Comparison of ENCODE assay signal across 8 cellular contexts in the genomic region with DNA sequence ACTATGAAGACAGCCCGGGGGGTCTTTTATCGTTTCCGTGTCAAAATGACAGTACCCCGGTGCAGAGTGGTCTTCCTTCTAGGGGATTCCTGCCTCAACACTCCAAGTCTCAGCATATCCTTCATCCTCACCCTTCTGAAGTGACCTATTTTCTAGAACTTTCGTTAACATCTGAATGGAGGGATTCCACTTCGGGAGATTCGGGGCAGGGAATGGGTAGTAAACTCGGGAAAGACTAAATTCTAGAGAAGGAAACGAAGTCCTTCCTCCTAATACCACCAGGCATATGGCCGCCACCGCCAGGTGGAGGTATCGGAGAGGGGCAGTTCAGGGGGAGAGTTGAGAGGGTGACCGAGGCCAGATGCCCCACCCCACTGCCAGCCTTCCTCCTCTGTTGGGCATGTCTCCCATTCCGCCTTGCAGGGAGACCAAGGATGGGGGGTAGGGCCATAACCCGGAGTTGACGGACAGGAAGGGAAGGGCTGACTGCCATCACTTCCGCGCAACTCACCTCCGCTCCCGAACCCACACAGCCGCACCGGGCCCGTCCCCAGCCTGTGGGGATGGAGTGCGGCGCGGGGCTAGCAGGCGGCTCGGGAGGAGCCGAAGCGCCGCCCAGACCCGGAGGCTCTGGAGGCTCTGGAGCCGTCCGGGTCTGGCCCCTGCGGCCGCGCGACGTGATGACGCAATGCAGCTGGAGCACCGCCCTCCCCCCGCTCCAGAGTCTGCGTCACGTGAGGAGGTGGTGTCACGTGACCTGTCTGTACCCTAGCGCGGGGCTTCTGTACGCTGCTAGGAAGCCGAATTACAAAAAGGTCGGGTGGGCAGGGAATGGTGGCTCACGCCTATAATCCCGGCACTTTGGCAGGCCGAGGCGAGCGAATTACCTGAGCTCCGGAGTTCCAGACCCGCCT. TPM values are rescaled to one million over a fixed set of nuclear protein-coding genes. Genes with fewer than 3 reads are reported as not detected.
DNase-seq lines count a peak whose midpoint lies in the region; TF ChIP-seq lines count a peak whose summit lies in the region.

A gene (minus strand): TSS at position 657 of the 914 bp plus-strand sequence. CDS start 2,072 bp downstream, outside the sequence.

- TF ChIP-seq EP300 in neural cell (conservative IDR thresholded peaks at IDR 0.05; ENCODE audit: poor library complexity, severe bottlenecking) = peak; percentile 82
- no peak for TF ChIP-seq EP300 in stomach (IDR thresholded peaks at IDR 0.05)

- no peaks in the 10 kb centered on the region for H4K20me1 ChIP-seq in MM.1S (ENCODE audit: insufficient read depth, low read length)
- H4K20me1 ChIP-seq in neural cell (ENCODE audit: insufficient read depth) = no peaks in the 10 kb centered on the region

- H3K27ac ChIP-seq in MM.1S (ENCODE audit: low read length) (peak within 1 kb of the TSS; percentile 84), neural cell (ENCODE audit: low read length) (peak within 1 kb of the TSS; percentile 92), stomach (peak within 1 kb of the TSS; percentile 90 to 98 (median 95))

- H2AFZ ChIP-seq in MM.1S (ENCODE audit: low read length) = peak within 1 kb of the TSS; percentile 48
- peak within 1 kb of the TSS; percentile 75 for H2AFZ ChIP-seq in neural cell (ENCODE audit: low read depth, low read length)

- H3F3A ChIP-seq in MM.1S (ENCODE audit: insufficient read depth, low read length) (peaks cover 9% of the 10 kb centered on the region; the same call in 1 of the 2 replicates), neural cell (ENCODE audit: insufficient read depth, low read length, poor library complexity, severe bottlenecking) (no peaks in the 10 kb centered on the region)

- H3K27me3 ChIP-seq in MM.1S (replicated peaks; ENCODE audit: insufficient read depth, low read length) = peaks cover 7% of the 10 kb centered on the region
- H3K27me3 ChIP-seq in neural cell (ENCODE audit: insufficient read depth, low read depth, low read length) = no peaks in the 10 kb centered on the region
- no peaks in the 10 kb centered on the region for H3K27me3 ChIP-seq in stomach

- peak within 1 kb of the TSS; percentile 74 for H3K4me2 ChIP-seq in MM.1S (ENCODE audit: low read depth, low read length)
- H3K4me2 ChIP-seq in neural cell (ENCODE audit: low read length) = peak within 1 kb of the TSS; percentile 85

- H3K79me2 ChIP-seq in MM.1S (ENCODE audit: low read length) (peaks cover 26% of the 10 kb centered on the region), neural cell (replicated peaks; ENCODE audit: insufficient read depth, low read length) (peaks cover 6% of the 10 kb centered on the region)

- H3K9ac ChIP-seq in MM.1S (ENCODE audit: low read length) (peak within 1 kb of the TSS; percentile 87), neural cell (ENCODE audit: low read length) (peak within 1 kb of the TSS; percentile 91)

- H3K9me3 ChIP-seq in MM.1S (replicated peaks; ENCODE audit: insufficient read depth, low read length) = no peaks in the 10 kb centered on the region
- H3K9me3 ChIP-seq in neural cell (ENCODE audit: low read length) = no peaks in the 10 kb centered on the region
- no peaks in the 10 kb centered on the region for H3K9me3 ChIP-seq in stomach

- peak in 2 of 4 donors; percentile 67 to 82 for TF ChIP-seq POLR2A in stomach (IDR thresholded peaks at IDR 0.05)

- WGBS in stomach, 5 donors = 0 to 1% (median 1%) methylated on average over 29 to 57 of the region's 57 CpGs

- TF ChIP-seq CTCF in MM.1S (IDR thresholded peaks at IDR 0.05; ENCODE audit: low read length) (peak; percentile 82), fibroblast of villous mesenchyme (IDR thresholded peaks at IDR 0.05; ENCODE audit: insufficient read depth, low read depth, low read length) (peak; percentile 57), neural cell (IDR thresholded peaks at IDR 0.05; ENCODE audit: poor library complexity, severe bottlenecking) (peak; percentile 85), stomach (IDR thresholded peaks at IDR 0.05) (peak in 5 of 7 experiments; percentile 50 to 81 (median 60))

- peaks cover 11% of the 10 kb centered on the region; the same call in 1 of the 2 replicates for H3K36me3 ChIP-seq in MM.1S (replicated peaks; ENCODE audit: insufficient read depth, low read length)
- no peaks in the 10 kb centered on the region for H3K36me3 ChIP-seq in neural cell (ENCODE audit: insufficient read depth, low read length)
- H3K36me3 ChIP-seq in stomach = peaks cover 4 to 26% (median 13%) of the 10 kb centered on the region in 4 donors

- H3K4me1 ChIP-seq in MM.1S (ENCODE audit: low read length) (0 out of 2 replicates have a peak, but pooled peaks cover 3% of the 10 kb centered on the region), stomach (peaks cover 0 to 51% (median 31%) of the 10 kb centered on the region in 4 donors)

- DNase-seq in GDM1 (lab: John Stamatoyannopoulos, UW) (peak; percentile 93), HCEC 1CT (peak; percentile 96), MM.1S (peak; percentile 99), SIG-M5 (lab: John Stamatoyannopoulos, UW) (peak; percentile 72), activated gamma-delta T cell (lab: John Stamatoyannopoulos, UW) (peak; percentile 90), fibroblast of villous mesenchyme (ENCODE audit: low read depth) (peak; percentile 98), stomach (peak; percentile 98)

- TF ChIP-seq RAD21 in neural cell (conservative IDR thresholded peaks at IDR 0.05) = peak; percentile 47

- intact Hi-C loops in stomach (cut with DNase I; ENCODE audit: low total_unique reads) = no loop called here

- H3K4me3 ChIP-seq in MM.1S (ENCODE audit: low read length) (peak within 1 kb of the TSS; percentile 65), fibroblast of villous mesenchyme (ENCODE audit: low read depth, low read length) (peak within 1 kb of the TSS; percentile 98), neural cell (ENCODE audit: low read length) (peak within 1 kb of the TSS; percentile 81), stomach (peak within 1 kb of the TSS; percentile 68 to 81 (median 74))

- H3K9me2 ChIP-seq in MM.1S (replicated peaks; ENCODE audit: insufficient read depth, low read length) = no peaks in the 10 kb centered on the region
- no peaks in the 10 kb centered on the region for H3K9me2 ChIP-seq in neural cell (ENCODE audit: insufficient read depth, low read length)

TF ChIP-seq in neural cell, 6 proteins besides CTCF, POLR2A, EP300 and RAD21:
- TF ChIP-seq SMC3 (conservative IDR thresholded peaks at IDR 0.05; ENCODE audit: poor library complexity) (peak; percentile 70), POLR2AphosphoS5 (IDR thresholded peaks at IDR 0.05) (peak; percentile 89), TAF1 (IDR thresholded peaks at IDR 0.05; ENCODE audit: low read depth) (no peak), EZH2 (IDR thresholded peaks at IDR 0.05; ENCODE audit: borderline replicate concordance, insufficient read depth, low read length, poor library complexity, severe bottlenecking) (no peak), MXI1 (conservative IDR thresholded peaks at IDR 0.05; ENCODE audit: poor library complexity, severe bottlenecking) (peak; percentile 88)
- TF ChIP-seq, protein P1, sequence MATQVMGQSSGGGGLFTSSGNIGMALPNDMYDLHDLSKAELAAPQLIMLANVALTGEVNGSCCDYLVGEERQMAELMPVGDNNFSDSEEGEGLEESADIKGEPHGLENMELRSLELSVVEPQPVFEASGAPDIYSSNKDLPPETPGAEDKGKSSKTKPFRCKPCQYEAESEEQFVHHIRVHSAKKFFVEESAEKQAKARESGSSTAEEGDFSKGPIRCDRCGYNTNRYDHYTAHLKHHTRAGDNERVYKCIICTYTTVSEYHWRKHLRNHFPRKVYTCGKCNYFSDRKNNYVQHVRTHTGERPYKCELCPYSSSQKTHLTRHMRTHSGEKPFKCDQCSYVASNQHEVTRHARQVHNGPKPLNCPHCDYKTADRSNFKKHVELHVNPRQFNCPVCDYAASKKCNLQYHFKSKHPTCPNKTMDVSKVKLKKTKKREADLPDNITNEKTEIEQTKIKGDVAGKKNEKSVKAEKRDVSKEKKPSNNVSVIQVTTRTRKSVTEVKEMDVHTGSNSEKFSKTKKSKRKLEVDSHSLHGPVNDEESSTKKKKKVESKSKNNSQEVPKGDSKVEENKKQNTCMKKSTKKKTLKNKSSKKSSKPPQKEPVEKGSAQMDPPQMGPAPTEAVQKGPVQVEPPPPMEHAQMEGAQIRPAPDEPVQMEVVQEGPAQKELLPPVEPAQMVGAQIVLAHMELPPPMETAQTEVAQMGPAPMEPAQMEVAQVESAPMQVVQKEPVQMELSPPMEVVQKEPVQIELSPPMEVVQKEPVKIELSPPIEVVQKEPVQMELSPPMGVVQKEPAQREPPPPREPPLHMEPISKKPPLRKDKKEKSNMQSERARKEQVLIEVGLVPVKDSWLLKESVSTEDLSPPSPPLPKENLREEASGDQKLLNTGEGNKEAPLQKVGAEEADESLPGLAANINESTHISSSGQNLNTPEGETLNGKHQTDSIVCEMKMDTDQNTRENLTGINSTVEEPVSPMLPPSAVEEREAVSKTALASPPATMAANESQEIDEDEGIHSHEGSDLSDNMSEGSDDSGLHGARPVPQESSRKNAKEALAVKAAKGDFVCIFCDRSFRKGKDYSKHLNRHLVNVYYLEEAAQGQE (IDR thresholded peaks at IDR 0.05; ENCODE audit: borderline replicate concordance) = peak; percentile 47
TF ChIP-seq in neural cell: peak in this region for 4.

RNA-seq across cellular contexts. Expression of the gene that starts here (rescaled TPM):
- 23.8 and 35.4 TPM in 2 replicates for total RNA-seq in fibroblast of villous mesenchyme
- 62.5 and 62.8 TPM in 2 replicates for polyA plus RNA-seq in neural cell
- polyA minus RNA-seq in neural cell = 54.3 and 56.5 TPM in 2 replicates
- total RNA-seq in stomach = 10 to 100 TPM; 15.4 to 97.3 (median 29.2) TPM
- 10 to 100 TPM; 10.4 to 13.0 (median 12.5) TPM for polyA plus RNA-seq in stomach

Comparison
In these comparisons a context has a peak if more than half of its experiments do, and no peak if none do; other contexts are left out.
1. Peak in every context shown above with its lines: DNase-seq, H3K4me3 ChIP-seq and H3K27ac ChIP-seq.